In genomic region chr13:99982021-99982740, GRCh38 we compare ENCODE assay signal across 8 cellular contexts. TPM values are rescaled to one million over a fixed set of nuclear protein-coding genes. Genes with fewer than 3 reads are reported as not detected.
A peak's percentile ranks its signal among the peaks of the same experiment; 100 is the strongest.
DNase-seq lines count a peak whose midpoint lies in the region; ATAC-seq, FAIRE-seq and TF ChIP-seq lines count a peak whose summit lies in the region.

No MANE protein-coding gene starts in this region.

- H3K4me1 Mint-ChIP-seq in astrocyte (ENCODE audit: low read depth, unreplicated experiment): peaks cover 4% of the 10 kb centered on the region

- H3K36me3 Mint-ChIP-seq in astrocyte (ENCODE audit: low read depth, unreplicated experiment): no peaks in the 10 kb centered on the region

- no peak for TF ChIP-seq CTCF in astrocyte (IDR thresholded peaks at IDR 0.05; ENCODE audit: insufficient read depth, low read depth, low read length)
- TF ChIP-seq CTCF in left lung (IDR thresholded peaks at IDR 0.05): no peak
- no peak for TF ChIP-seq CTCF in GM20000 (IDR thresholded peaks at IDR 0.05; ENCODE audit: extremely low read depth, missing control alignments)

- H3K9me3 ChIP-seq in astrocyte (ENCODE audit: insufficient read depth, low read depth, low read length) (no peaks in the 10 kb centered on the region), left lung (no peaks in the 10 kb centered on the region), aorta (ENCODE audit: control insufficient read depth, low read length) (no peaks in the 10 kb centered on the region)

- no peaks in the 10 kb centered on the region for H3K36me3 ChIP-seq in astrocyte (ENCODE audit: insufficient read depth, low read length)
- H3K36me3 ChIP-seq in left lung: no peaks in the 10 kb centered on the region
- no peaks in the 10 kb centered on the region for H3K36me3 ChIP-seq in aorta (ENCODE audit: control insufficient read depth in 1 of 2, insufficient read depth in 2 of 2, low read length in 1 of 2)

- intact Hi-C loops in left lung (cut with DNase I): no loop called here
- intact Hi-C loops in aorta (cut with DNase I): no loop called here

- no peak for FAIRE-seq in astrocyte (lab: Jason Lieb, UNC)

- peaks cover 6% of the 10 kb centered on the region for H3K4me1 ChIP-seq in astrocyte (ENCODE audit: insufficient read depth, low read length)
- H3K4me1 ChIP-seq in left lung: peaks cover 4 to 35% of the 10 kb centered on the region in 2 donors
- H3K4me1 ChIP-seq in aorta (ENCODE audit: control insufficient read depth in 1 of 2, insufficient read depth in 2 of 2, low read length in 2 of 2): no peaks in the 10 kb centered on the region

- peak overlapping the region; percentile 87 for H3K9ac ChIP-seq in astrocyte (ENCODE audit: low read length)

- H3K4me3 ChIP-seq in astrocyte (ENCODE audit: insufficient read depth, low read depth, low read length) (peak overlapping the region; percentile 73), left lung (peak overlapping the region; percentile 22 to 40), aorta (ENCODE audit: low read length in 2 of 2) (peak overlapping the region; percentile 39 to 46)

- no peak overlapping the region for H3K4me3 Mint-ChIP-seq in astrocyte (ENCODE audit: unreplicated experiment)

- peak; percentile 47 for DNase-seq in stimulated activated CD4-positive, alpha-beta T cell treated with anti-CD3 and anti-CD28 coated beads, Interleukin-15, amount 100 ng/mL, for 24 hours
- no peak for DNase-seq in stimulated activated CD4-positive, alpha-beta T cell treated with anti-CD3 and anti-CD28 coated beads, Interleukin-2, amount 100 ng/mL, for 48 hours
- DNase-seq in astrocyte (ENCODE audit: low read depth) (no peak), left lung (peak in 1 of 2 donors; percentile 80), aorta (peak in 1 of 2 donors; percentile 46), GM20000 (ENCODE audit: low spot score) (no peak), NCI-H510A (lab: John Stamatoyannopoulos, UW) (no peak)

- no peak overlapping the region for H2AFZ ChIP-seq in astrocyte (ENCODE audit: low read depth, low read length)

- peak overlapping the region; percentile 81 for H3K4me2 ChIP-seq in astrocyte (ENCODE audit: low read length)

- H3K27me3 ChIP-seq in astrocyte (ENCODE audit: insufficient read depth, low read length) (peaks cover 59% of the 10 kb centered on the region), left lung (peaks cover 94 to 100% of the 10 kb centered on the region in 2 donors), aorta (ENCODE audit: control insufficient read depth in 1 of 2, insufficient read depth in 2 of 2, low read length in 1 of 2) (peaks cover 0 to 2% of the 10 kb centered on the region in 2 donors)

- H3K79me2 ChIP-seq in astrocyte (ENCODE audit: insufficient read depth, low read length): peaks cover 48% of the 10 kb centered on the region

- ATAC-seq in left lung (no peak), aorta (ENCODE audit: low FRiP score) (no peak), HG02588 (IDR thresholded peaks at IDR 0.05; ENCODE audit: unreplicated experiment) (no peak)

- H3K27me3 Mint-ChIP-seq in astrocyte (ENCODE audit: low read depth, unreplicated experiment): peaks cover 57% of the 10 kb centered on the region

- peak overlapping the region; percentile 68 for H3K27ac ChIP-seq in astrocyte (ENCODE audit: low read depth, low read length)
- H3K27ac ChIP-seq in left lung: no peak overlapping the region
- H3K27ac ChIP-seq in aorta (ENCODE audit: low read depth in 1 of 2, low read length in 2 of 2): no peak overlapping the region

- peaks cover 25% of the 10 kb centered on the region for H4K20me1 ChIP-seq in astrocyte (ENCODE audit: insufficient read depth, low read length)

- no peak overlapping the region for H3K27ac Mint-ChIP-seq in astrocyte (ENCODE audit: unreplicated experiment)

- 2 to 3% methylated on average over 62 to 101 of the region's 101 CpGs for WGBS in aorta, 2 donors

- peaks cover 15% of the 10 kb centered on the region for H3K9me3 Mint-ChIP-seq in astrocyte (ENCODE audit: unreplicated experiment)

RNA-seq across cellular contexts. Expression of gene ZIC2, which starts 0.6 kb away (rescaled TPM):
- 0.60 and 1.8 TPM in 2 replicates for total RNA-seq in astrocyte
- total RNA-seq in left lung: not detected
- not detected for total RNA-seq in aorta
- polyA plus RNA-seq in aorta: under 1 TPM in 1 of 2 donors, not detected in 1; 0.18 TPM

RNA-seq across cellular contexts. Expression of gene ZIC5, which starts 10.6 kb away (rescaled TPM):
- total RNA-seq in astrocyte (0.17 and 0.27 TPM in 2 replicates), left lung (not detected), aorta (not detected)
- under 1 TPM in 1 of 2 donors, not detected in 1; 0.13 TPM for polyA plus RNA-seq in aorta
